ENCODE assay signal across 34 cellular contexts in genomic region chr22:26438006-26438405, GRCh38. TPM values are rescaled to one million over a fixed set of nuclear protein-coding genes. Genes with fewer than 3 reads are reported as not detected.
DNase-seq lines count a peak whose midpoint lies in the region; ATAC-seq, FAIRE-seq and TF ChIP-seq lines count a peak whose summit lies in the region.
"Had no signal": no experiment of that assay in that cellular context is flagged by ENCODE, and none has a peak within 500 bp of the region (broad histone marks: within the 10 kb centered on the region; RNA-seq: fewer than 3 reads in every experiment).

No MANE protein-coding gene starts in this region.

- no peaks in the 10 kb centered on the region for H3K4me1 ChIP-seq in CD4-positive, CD25-positive, alpha-beta regulatory T cell (ENCODE audit: control insufficient read depth, insufficient read depth, low read length, poor library complexity, severe bottlenecking)
- H3K4me1 ChIP-seq in esophagus (ENCODE audit: control insufficient read depth in 2 of 2, insufficient read depth in 2 of 2, low read length in 1 of 2) (peaks cover 0 to 6% of the 10 kb centered on the region in 2 donors), neuronal stem cell (ENCODE audit: control insufficient read depth in 2 of 2, insufficient read depth in 1 of 2, low read depth in 1 of 2, low read length in 2 of 2) (peaks cover 0 to 2% of the 10 kb centered on the region in 2 donors), pancreas (no peaks in the 10 kb centered on the region), SK-N-SH (ENCODE audit: control insufficient read depth in 1 of 2, insufficient read depth in 2 of 2, low read depth in 1 of 2, low read length in 1 of 2) (no peaks in the 10 kb centered on the region; a peak in 1 of 4 replicates)
- H3K4me1 ChIP-seq: A549, sigmoid colon, upper lobe of left lung had no signal

- H3K79me1 ChIP-seq in neuronal stem cell (ENCODE audit: low read depth, low read length) = peaks cover 7% of the 10 kb centered on the region

- no peaks in the 10 kb centered on the region for H4K20me1 ChIP-seq in SK-N-SH (ENCODE audit: insufficient read depth)

- H3K9me3 ChIP-seq in CD4-positive, CD25-positive, alpha-beta regulatory T cell (ENCODE audit: control insufficient read depth in 2 of 2, low read length in 2 of 2) = no peaks in the 10 kb centered on the region
- peaks cover 0 to 3% of the 10 kb centered on the region in 2 donors for H3K9me3 ChIP-seq in esophagus (ENCODE audit: control insufficient read depth in 2 of 2, insufficient read depth in 1 of 2, low read depth in 1 of 2, low read length in 1 of 2)
- no peaks in the 10 kb centered on the region for H3K9me3 ChIP-seq in neuronal stem cell (replicated peaks in 1 of 2; ENCODE audit: control insufficient read depth in 2 of 2, insufficient read depth in 1 of 2, low read depth in 1 of 2, low read length in 2 of 2)
- H3K9me3 ChIP-seq in pancreas = no peaks in the 10 kb centered on the region
- H3K9me3 ChIP-seq in SK-N-SH = no peaks in the 10 kb centered on the region
- H3K9me3 ChIP-seq: A549, prostate gland, sigmoid colon, upper lobe of left lung had no signal

- H4K91ac ChIP-seq in neuronal stem cell (ENCODE audit: low read depth, low read length, poor library complexity) = no peak overlapping the region

- no peak overlapping the region for H2BK5ac ChIP-seq in neuronal stem cell (ENCODE audit: low read length)

- H3K18ac ChIP-seq in neuronal stem cell (ENCODE audit: low read length) = no peak overlapping the region

- intact Hi-C loops in pancreas (cut with DNase I) = no loop called here

- no peak overlapping the region for H2BK120ac ChIP-seq in neuronal stem cell (ENCODE audit: low read depth, low read length)

- no peak overlapping the region for H3K4me3 ChIP-seq in CD4-positive, CD25-positive, alpha-beta regulatory T cell (ENCODE audit: low read depth, low read length)
- H3K4me3 ChIP-seq in esophagus (ENCODE audit: low read depth in 1 of 2, low read length in 2 of 2) (no peak overlapping the region), neuronal stem cell (ENCODE audit: low read length in 2 of 2) (no peak overlapping the region), pancreas (no peak overlapping the region), SK-N-SH (ENCODE audit: low read depth in 2 of 2, low read length in 1 of 2) (no peak overlapping the region)
- H3K4me3 ChIP-seq: A549, prostate gland, sigmoid colon, SK-N-MC, upper lobe of left lung had no signal

- H3K4me1 Mint-ChIP-seq in CD4-positive, CD25-positive, alpha-beta regulatory T cell = peaks cover 4 to 28% (median 14%) of the 10 kb centered on the region in 4 donors
- H3K4me1 Mint-ChIP-seq in effector memory CD8-positive, alpha-beta T cell (ENCODE audit: low read depth in 2 of 2) = peaks cover 16 to 18% of the 10 kb centered on the region in 2 donors

- H3K4ac ChIP-seq in neuronal stem cell (ENCODE audit: low read length) = no peak overlapping the region

- H3K9me3 Mint-ChIP-seq in CD4-positive, CD25-positive, alpha-beta regulatory T cell = no peaks in the 10 kb centered on the region
- H3K9me3 Mint-ChIP-seq in effector memory CD8-positive, alpha-beta T cell = no peaks in the 10 kb centered on the region
- H3K9me3 Mint-ChIP-seq: activated CD4-positive, alpha-beta memory T cell treated with anti-CD3 and anti-CD28 coated beads for 36 hours; CD4-positive, alpha-beta memory T cell; naive thymus-derived CD4-positive, alpha-beta T cell; T-helper 1 cell treated with Interleukin-12 subunit alpha and Interleukin-12 subunit beta and Interleukin-4 antibody, amounts not matched to agents 30 μg/mL and 1 μg/mL, for 36 hours had no signal

- H3F3A ChIP-seq in SK-N-SH (replicated peaks; ENCODE audit: insufficient read depth) = no peaks in the 10 kb centered on the region

- H3K27ac Mint-ChIP-seq in CD4-positive, CD25-positive, alpha-beta regulatory T cell = peak overlapping the region in 2 of 3 donors; percentile 41 to 66
- H3K27ac Mint-ChIP-seq in effector memory CD8-positive, alpha-beta T cell = peak overlapping the region in 1 of 2 donors; percentile 3
- H3K27ac Mint-ChIP-seq: activated CD4-positive, alpha-beta memory T cell treated with anti-CD3 and anti-CD28 coated beads for 36 hours; naive thymus-derived CD4-positive, alpha-beta T cell had no signal

- H3K9ac ChIP-seq in neuronal stem cell (ENCODE audit: low read depth, low read length, poor library complexity) (peak overlapping the region; percentile 45), SK-N-SH (no peak overlapping the region)

- H3K23ac ChIP-seq in neuronal stem cell (ENCODE audit: low read depth, low read length, poor library complexity) = no peak overlapping the region

- no peak overlapping the region for H2BK15ac ChIP-seq in neuronal stem cell (ENCODE audit: low read length)

- H4K8ac ChIP-seq in neuronal stem cell (ENCODE audit: low read depth, low read length) = no peak overlapping the region

- ATAC-seq in CD4-positive, CD25-positive, alpha-beta regulatory T cell (ENCODE audit: low read depth in 2 of 2) = no peak
- no peak for ATAC-seq in HG03139 (IDR thresholded peaks at IDR 0.05; ENCODE audit: unreplicated experiment)
- no peak for ATAC-seq in effector memory CD8-positive, alpha-beta T cell (replicated peaks)
- no peak for ATAC-seq in pancreas
- ATAC-seq: A549; naive thymus-derived CD4-positive, alpha-beta T cell; PC-3 had no signal

- H3K4me2 ChIP-seq in neuronal stem cell (ENCODE audit: insufficient read depth, low read length, poor library complexity, severe bottlenecking) (no peak overlapping the region), SK-N-SH (no peak overlapping the region)
- H3K4me2 ChIP-seq: A549 had no signal

- no peaks in the 10 kb centered on the region for H3K27me3 ChIP-seq in CD4-positive, CD25-positive, alpha-beta regulatory T cell (ENCODE audit: control insufficient read depth, insufficient read depth, low read length)
- no peaks in the 10 kb centered on the region for H3K27me3 ChIP-seq in esophagus (ENCODE audit: control insufficient read depth in 1 of 2, insufficient read depth in 2 of 2, low read length in 2 of 2)
- H3K27me3 ChIP-seq in neuronal stem cell (ENCODE audit: control insufficient read depth in 3 of 3, insufficient read depth in 3 of 3, low read depth in 1 of 3, low read length in 3 of 3) = no peaks in the 10 kb centered on the region
- no peaks in the 10 kb centered on the region for H3K27me3 ChIP-seq in pancreas
- H3K27me3 ChIP-seq in SK-N-SH (ENCODE audit: insufficient read depth) = no peaks in the 10 kb centered on the region
- H3K27me3 ChIP-seq: brain microvascular endothelial cell, dorsolateral prefrontal cortex, sigmoid colon, upper lobe of left lung had no signal

- no peak overlapping the region for H3K27ac ChIP-seq in CD4-positive, CD25-positive, alpha-beta regulatory T cell (ENCODE audit: insufficient read depth, low read length, poor library complexity, severe bottlenecking)
- H3K27ac ChIP-seq in RWPE1 = peak overlapping the region; percentile 28
- peak overlapping the region; percentile 28 to 86 for H3K27ac ChIP-seq in esophagus (ENCODE audit: low read depth in 2 of 2, low read length in 1 of 2)
- no peak overlapping the region for H3K27ac ChIP-seq in neuronal stem cell (replicated peaks; ENCODE audit: low read length)
- no peak overlapping the region for H3K27ac ChIP-seq in pancreas
- no peak overlapping the region; a peak in 1 of 4 replicates for H3K27ac ChIP-seq in SK-N-SH (ENCODE audit: low read depth in 2 of 2, low read length in 1 of 2)
- H3K27ac ChIP-seq: A549, brain microvascular endothelial cell, sigmoid colon, SK-N-MC, upper lobe of left lung had no signal

- no peak overlapping the region for H2BK12ac ChIP-seq in neuronal stem cell (ENCODE audit: low read length)

- POLR2A ChIA-PET in RWPE1 (lab: Yijun Ruan, JAX; ENCODE audit: low non-redundant PET) = no interaction called here
- POLR2A ChIA-PET in SK-N-SH (lab: Yijun Ruan, JAX) = interaction anchor here (1.0 kb wide), 1 partner anchor 46 kb away, joined by 3 read pairs; the partner anchor contains the start of genes HPS4 and SRRD

- no peaks in the 10 kb centered on the region for H3K79me2 ChIP-seq in SK-N-SH (ENCODE audit: insufficient read depth)

- no peak for TF ChIP-seq EP300 in SK-N-SH (IDR thresholded peaks at IDR 0.05; ENCODE audit: borderline replicate concordance in 1 of 2, low read depth in 1 of 2, low read length in 1 of 2)

- H2AFZ ChIP-seq in neuronal stem cell (ENCODE audit: low read length) (no peak overlapping the region), SK-N-SH (ENCODE audit: low read depth) (no peak overlapping the region)

- CTCF ChIA-PET in RWPE1 (lab: Yijun Ruan, JAX) = interaction anchor here (1.0 kb wide), 1 partner anchor 23 kb away, joined by 3 read pairs; no protein-coding TSS in a partner anchor
- CTCF ChIA-PET in SK-N-SH (lab: Yijun Ruan, JAX) = interaction anchor here (1.5 to 2.4 kb wide), 2 partner anchors 23 to 72 kb away, joined by 6 to 18 read pairs; no protein-coding TSS in a partner anchor

- no peak for TF ChIP-seq RAD21 in SK-N-SH (IDR thresholded peaks at IDR 0.05; ENCODE audit: low read length)

- H3K4me3 Mint-ChIP-seq in CD4-positive, CD25-positive, alpha-beta regulatory T cell = no peak overlapping the region
- no peak overlapping the region for H3K4me3 Mint-ChIP-seq in effector memory CD8-positive, alpha-beta T cell
- H3K4me3 Mint-ChIP-seq: activated CD4-positive, alpha-beta memory T cell treated with anti-CD3 and anti-CD28 coated beads for 36 hours; CD4-positive, alpha-beta memory T cell; T-helper 1 cell treated with Interleukin-12 subunit alpha and Interleukin-12 subunit beta and Interleukin-4 antibody, amounts not matched to agents 30 μg/mL and 1 μg/mL, for 36 hours had no signal

- H3K14ac ChIP-seq in neuronal stem cell (ENCODE audit: low read length) = no peak overlapping the region

- FAIRE-seq in pancreas (lab: Jason Lieb, UNC) = no peak
- FAIRE-seq: A549, endothelial cell of umbilical vein, GM18507 had no signal

- no peak for DNase-seq in CD4-positive, CD25-positive, alpha-beta regulatory T cell
- no peak for DNase-seq in RWPE1 (ENCODE audit: low spot score)
- no peak for DNase-seq in neuronal stem cell (ENCODE audit: low spot score)
- DNase-seq in effector memory CD8-positive, alpha-beta T cell = no peak
- no peak for DNase-seq in pancreas
- no peak for DNase-seq in SK-N-SH
- DNase-seq: activated CD4-positive, alpha-beta memory T cell treated with anti-CD3 and anti-CD28 coated beads for 36 hours; activated CD4-positive, alpha-beta T cell treated with anti-CD3 and anti-CD28 coated beads for 1 hour; activated CD8-positive, alpha-beta memory T cell treated with anti-CD3 and anti-CD28 coated beads, Interleukin-2, amount 50 U/mL, for 4 hours; activated naive CD4-positive, alpha-beta T cell treated with anti-CD3 and anti-CD28 coated beads, Interleukin-2, amount 50 U/mL, for 16 hours; amniotic stem cell; brain microvascular endothelial cell; CD4-positive, alpha-beta memory T cell; dorsolateral prefrontal cortex; GOT3; MM.1S; naive thymus-derived CD4-positive, alpha-beta T cell; NCI-H1105 treated with DMSO at 0.1 percent for 48 hours; NCI-H2029; NCI-H526; PC-3; sigmoid colon; stimulated activated CD4-positive, alpha-beta T cell treated with anti-CD3 and anti-CD28 coated beads, Interleukin-15, amount 100 ng/mL, for 24 hours; stimulated activated CD4-positive, alpha-beta T cell treated with anti-CD3 and anti-CD28 coated beads, Interleukin-4, amount 100 ng/mL, for 4 hours; substantia nigra; upper lobe of left lung had no signal

- peaks cover 15% of the 10 kb centered on the region for H3K36me3 Mint-ChIP-seq in CD4-positive, CD25-positive, alpha-beta regulatory T cell
- peaks cover 6% of the 10 kb centered on the region for H3K36me3 Mint-ChIP-seq in effector memory CD8-positive, alpha-beta T cell (ENCODE audit: insufficient read depth)

- H3K9me2 ChIP-seq in SK-N-SH = no peaks in the 10 kb centered on the region

- TF ChIP-seq CTCF in RWPE1 (conservative IDR thresholded peaks at IDR 0.05; ENCODE audit: low read depth) = no peak
- no peak for TF ChIP-seq CTCF in pancreas (IDR thresholded peaks at IDR 0.05)
- no peak for TF ChIP-seq CTCF in SK-N-SH (IDR thresholded peaks at IDR 0.05)

- no peak overlapping the region for H2AK5ac ChIP-seq in neuronal stem cell (ENCODE audit: low read depth, low read length)

- peaks cover 20% of the 10 kb centered on the region for H3K36me3 ChIP-seq in CD4-positive, CD25-positive, alpha-beta regulatory T cell (ENCODE audit: control insufficient read depth, insufficient read depth, low read length)
- peaks cover 0 to 5% of the 10 kb centered on the region in 2 donors for H3K36me3 ChIP-seq in esophagus (ENCODE audit: control insufficient read depth in 2 of 2, insufficient read depth in 2 of 2, low read length in 1 of 2)
- H3K36me3 ChIP-seq in neuronal stem cell (replicated peaks in 1 of 2; ENCODE audit: control insufficient read depth in 2 of 2, insufficient read depth in 2 of 2, low read length in 2 of 2) = peaks cover 17 to 21% of the 10 kb centered on the region in 2 donors
- H3K36me3 ChIP-seq in pancreas = no peaks in the 10 kb centered on the region
- H3K36me3 ChIP-seq in SK-N-SH (replicated peaks in 1 of 2; ENCODE audit: control insufficient read depth in 1 of 2, insufficient read depth in 2 of 2, low read length in 1 of 2) = peaks cover 0 to 12% of the 10 kb centered on the region in 2 experiments
- H3K36me3 ChIP-seq: brain microvascular endothelial cell, prostate gland, upper lobe of left lung had no signal

- H3K27me3 Mint-ChIP-seq in CD4-positive, CD25-positive, alpha-beta regulatory T cell = no peaks in the 10 kb centered on the region
- no peaks in the 10 kb centered on the region for H3K27me3 Mint-ChIP-seq in effector memory CD8-positive, alpha-beta T cell
- H3K27me3 Mint-ChIP-seq: activated CD4-positive, alpha-beta memory T cell treated with anti-CD3 and anti-CD28 coated beads for 36 hours; CD4-positive, alpha-beta memory T cell; naive thymus-derived CD4-positive, alpha-beta T cell had no signal

- WGBS in esophagus, 2 donors = 90 to 92% methylated on average over 10 of the region's 10 CpGs
- no CpG with 5 or more reads among the region's 10 CpGs for WGBS in neuronal stem cell (ENCODE audit: extremely low coverage in 2 of 2, insufficient read length in 2 of 2, insufficient replicate concordance in 1 of 2), 2 donors
- WGBS in pancreas, 2 donors = 89 to 90% methylated on average over 10 of the region's 10 CpGs
- WGBS in SK-N-SH (ENCODE audit: low lambda C conversion rate) = 90% methylated on average over 5 of the region's 10 CpGs

RNA-seq across cellular contexts. Expression of gene ASPHD2, which starts 8.9 kb away (rescaled TPM):
- 4.3 TPM for total RNA-seq in CD4-positive, CD25-positive, alpha-beta regulatory T cell
- 1 to 10 TPM; 3.1 to 8.5 (median 4.4) TPM for polyA plus RNA-seq in CD4-positive, CD25-positive, alpha-beta regulatory T cell
- polyA plus RNA-seq in esophagus = 1 to 10 TPM in 1 of 2 donors, under 1 TPM in 1; 0.43 to 1.5 TPM
- polyA plus RNA-seq in neuronal stem cell (2013, experiment 1 of 2) = 11.5 TPM
- polyA plus RNA-seq in neuronal stem cell (2013, experiment 2 of 2) = 11.4 TPM
- total RNA-seq in pancreas = under 1 TPM; 0.14 to 0.75 (median 0.27) TPM
- polyA plus RNA-seq in pancreas = under 1 TPM; 0.23 to 0.33 TPM
- polyA plus RNA-seq in SK-N-SH (2012; rRNA removed) = 2.1 and 2.2 TPM in 2 replicates
- polyA plus RNA-seq in SK-N-SH (2012; cell fraction: cytosol; rRNA removed) = 1.6 and 2.1 TPM in 2 replicates
- polyA plus RNA-seq in SK-N-SH (2012; cell fraction: nucleus; rRNA removed) = 1.1 and 1.3 TPM in 2 replicates

RNA-seq across cellular contexts. Expression of gene HPS4, which starts 45.6 kb away (rescaled TPM):
- total RNA-seq in CD4-positive, CD25-positive, alpha-beta regulatory T cell = 44.6 TPM
- 10 to 100 TPM; 12.0 to 16.1 (median 13.6) TPM for polyA plus RNA-seq in CD4-positive, CD25-positive, alpha-beta regulatory T cell
- polyA plus RNA-seq in esophagus = 10 to 100 TPM; 14.8 TPM
- polyA plus RNA-seq in neuronal stem cell (2013, experiment 1 of 2) = 29.8 TPM
- polyA plus RNA-seq in neuronal stem cell (2013, experiment 2 of 2) = 30.4 TPM
- total RNA-seq in pancreas = 10 to 100 TPM; 14.4 to 24.7 (median 19.6) TPM
- 10 to 100 TPM; 20.5 to 29.5 TPM for polyA plus RNA-seq in pancreas
- 22.5 and 28.3 TPM in 2 replicates for polyA plus RNA-seq in SK-N-SH (2012; rRNA removed)
- polyA plus RNA-seq in SK-N-SH (2012; cell fraction: cytosol; rRNA removed) = 17.2 and 18.4 TPM in 2 replicates
- 76.6 and 90.5 TPM in 2 replicates for polyA plus RNA-seq in SK-N-SH (2012; cell fraction: nucleus; rRNA removed)

RNA-seq across cellular contexts. Expression of gene SRRD, which starts 45.7 kb away (rescaled TPM):
- total RNA-seq in CD4-positive, CD25-positive, alpha-beta regulatory T cell = 27.3 TPM
- 10 to 100 TPM; 25.5 to 34.7 (median 29.1) TPM for polyA plus RNA-seq in CD4-positive, CD25-positive, alpha-beta regulatory T cell
- polyA plus RNA-seq in esophagus (10 to 100 TPM in 1 of 2 donors, 1 to 10 TPM in 1; 7.4 to 11.9 TPM), pancreas (10 to 100 TPM in 1 of 2 donors, 1 to 10 TPM in 1; 6.3 to 11.2 TPM), SK-N-SH (2012; rRNA removed) (12.9 and 18.0 TPM in 2 replicates)
- polyA plus RNA-seq in neuronal stem cell (2013, experiment 1 of 2) = 11.3 TPM
- polyA plus RNA-seq in neuronal stem cell (2013, experiment 2 of 2) = 11.1 TPM
- 10 to 100 TPM in 4 of 6 donors, 1 to 10 TPM in 2; 9.5 to 13.6 (median 10.8) TPM for total RNA-seq in pancreas
- 20.8 and 25.6 TPM in 2 replicates for polyA plus RNA-seq in SK-N-SH (2012; cell fraction: cytosol; rRNA removed)
- 7.2 and 8.4 TPM in 2 replicates for polyA plus RNA-seq in SK-N-SH (2012; cell fraction: nucleus; rRNA removed)

Comparison
In these comparisons a context has a peak if more than half of its experiments do, and no peak if none do; other contexts are left out.
1. H3K27ac ChIP-seq: peak in RWPE1 (single experiment) and esophagus (2 of 2); none in CD4-positive, CD25-positive, alpha-beta regulatory T cell (single experiment), neuronal stem cell (single experiment), pancreas (0 of 4) and SK-N-SH (0 of 2).